ENCODE assay signal across 13 cellular contexts in genomic region chr18:46051731-46052461, GRCh38. TPM values are rescaled to one million over a fixed set of nuclear protein-coding genes. Genes with fewer than 3 reads are reported as not detected.
DNase-seq lines count a peak whose midpoint lies in the region; ATAC-seq and TF ChIP-seq lines count a peak whose summit lies in the region.
"Had no signal": no experiment of that assay in that cellular context is flagged by ENCODE, and none has a peak within 500 bp of the region (broad histone marks: within the 10 kb centered on the region; RNA-seq: fewer than 3 reads in every experiment).

No MANE protein-coding gene starts in this region.

- H3K27ac ChIP-seq in liver (ENCODE audit: low read depth in 1 of 2, low read length in 2 of 2) (peak overlapping the region; percentile 50 to 74), colonic mucosa (no peak overlapping the region)
- H3K27ac ChIP-seq: Peyer's patch had no signal

- TF ChIP-seq RAD21 in liver (IDR thresholded peaks at IDR 0.05), result peak; percentile 34 to 64

- no peaks in the 10 kb centered on the region for H3K9me3 ChIP-seq in liver (ENCODE audit: control insufficient read depth in 4 of 4, low read length in 3 of 4)
- no peaks in the 10 kb centered on the region for H3K9me3 ChIP-seq in colonic mucosa
- H3K9me3 ChIP-seq: Peyer's patch had no signal

- 28% methylated on average over 6 of the region's 6 CpGs for WGBS in liver

- ATAC-seq in GM21423 (IDR thresholded peaks at IDR 0.05; ENCODE audit: unreplicated experiment), result no peak

- peaks cover 2 to 34% (median 14%) of the 10 kb centered on the region in 4 donors for H3K4me1 ChIP-seq in liver (ENCODE audit: control insufficient read depth in 4 of 4, insufficient read depth in 4 of 4, low read length in 3 of 4)
- H3K4me1 ChIP-seq in colonic mucosa, result no peaks in the 10 kb centered on the region
- H3K4me1 ChIP-seq: Peyer's patch had no signal

- H3K9ac ChIP-seq in liver (ENCODE audit: low read depth in 1 of 2, low read length in 2 of 2), result peak overlapping the region in 1 of 2 donors; percentile 27
- H3K9ac ChIP-seq in colonic mucosa (ENCODE audit: low read depth in 2 of 2, low read length in 2 of 2), result no peak overlapping the region

- H3K27me3 ChIP-seq in liver (ENCODE audit: control insufficient read depth in 4 of 4, insufficient read depth in 4 of 4, low read length in 3 of 4) (no peaks in the 10 kb centered on the region), colonic mucosa (no peaks in the 10 kb centered on the region)
- H3K27me3 ChIP-seq: Peyer's patch had no signal

- DNase-seq in HK-2 (ENCODE audit: unreplicated experiment), result peak; percentile 35
- peak; percentile 68 to 97 for DNase-seq in cardiac fibroblast (ENCODE audit: low read depth in 2 of 2)
- peak; percentile 53 for DNase-seq in stromal cell of bone marrow (ENCODE audit: low read depth)
- no peak for DNase-seq in colonic mucosa
- no peak for DNase-seq in activated gamma-delta T cell (lab: John Stamatoyannopoulos, UW)
- DNase-seq in NCI-H1436 treated with DMSO at 0.1 percent for 48 hours (lab: John Stamatoyannopoulos, UW), result no peak
- DNase-seq: activated CD4-positive, alpha-beta T cell treated with anti-CD3 and anti-CD28 coated beads for 4 hours; activated naive CD4-positive, alpha-beta T cell treated with anti-CD3 and anti-CD28 coated beads, Interleukin-2, amount 50 U/mL, for 16 hours; NCI-H2081; Peyer's patch; substantia nigra had no signal

- intact Hi-C loops in colonic mucosa (cut with DNase I), result no loop called here

- TF ChIP-seq CTCF in cardiac fibroblast (IDR thresholded peaks at IDR 0.05; ENCODE audit: low read depth, low read length) (no peak), liver (IDR thresholded peaks at IDR 0.05; ENCODE audit: low read depth, low read length, missing input control) (no peak), colonic mucosa (IDR thresholded peaks at IDR 0.05) (no peak)

- no peak overlapping the region for H3K4me3 ChIP-seq in cardiac fibroblast (replicated peaks in 1 of 2; ENCODE audit: low read depth in 2 of 2, low read length in 2 of 2)
- H3K4me3 ChIP-seq in liver (ENCODE audit: low read depth in 1 of 3, low read length in 3 of 3), result peak overlapping the region; percentile 29 to 50 (median 43)
- no peak overlapping the region for H3K4me3 ChIP-seq in colonic mucosa
- H3K4me3 ChIP-seq: Peyer's patch had no signal

- H3K36me3 ChIP-seq in liver (ENCODE audit: control insufficient read depth in 4 of 4, insufficient read depth in 3 of 4, low read depth in 1 of 4, low read length in 3 of 4) (no peaks in the 10 kb centered on the region), colonic mucosa (no peaks in the 10 kb centered on the region)
- H3K36me3 ChIP-seq: Peyer's patch had no signal

TF ChIP-seq in liver, 16 proteins besides CTCF, POLR2A, EP300 and RAD21:
- TF ChIP-seq RXRA (IDR thresholded peaks at IDR 0.05) (peak; percentile 98), YY1 (IDR thresholded peaks at IDR 0.05) (peak; percentile 67), MAX (IDR thresholded peaks at IDR 0.05) (peak; percentile 80), JUND (IDR thresholded peaks at IDR 0.05) (peak; percentile 88 to 89), HNF4A (conservative IDR thresholded peaks at IDR 0.05) (peak; percentile 95 to 96), TAF1 (conservative IDR thresholded peaks at IDR 0.05) (peak; percentile 69), ZBTB33 (IDR thresholded peaks at IDR 0.05) (peak; percentile 87), FOXA1 (IDR thresholded peaks at IDR 0.05) (peak; percentile 28), NR2F2 (IDR thresholded peaks at IDR 0.05) (no peak), EGR1 (IDR thresholded peaks at IDR 0.05; ENCODE audit: low read depth in 2 of 2) (peak in 1 of 2 donors; percentile 42), SP1 (IDR thresholded peaks at IDR 0.05) (peak; percentile 96), HNF4G (IDR thresholded peaks at IDR 0.05) (peak; percentile 73), GABPA (IDR thresholded peaks at IDR 0.05 in 1 of 2, conservative IDR thresholded peaks at IDR 0.05 in 1 of 2) (peak; percentile 11 to 61), FOXA2 (IDR thresholded peaks at IDR 0.05) (peak; percentile 87)
- TF ChIP-seq, protein P1, sequence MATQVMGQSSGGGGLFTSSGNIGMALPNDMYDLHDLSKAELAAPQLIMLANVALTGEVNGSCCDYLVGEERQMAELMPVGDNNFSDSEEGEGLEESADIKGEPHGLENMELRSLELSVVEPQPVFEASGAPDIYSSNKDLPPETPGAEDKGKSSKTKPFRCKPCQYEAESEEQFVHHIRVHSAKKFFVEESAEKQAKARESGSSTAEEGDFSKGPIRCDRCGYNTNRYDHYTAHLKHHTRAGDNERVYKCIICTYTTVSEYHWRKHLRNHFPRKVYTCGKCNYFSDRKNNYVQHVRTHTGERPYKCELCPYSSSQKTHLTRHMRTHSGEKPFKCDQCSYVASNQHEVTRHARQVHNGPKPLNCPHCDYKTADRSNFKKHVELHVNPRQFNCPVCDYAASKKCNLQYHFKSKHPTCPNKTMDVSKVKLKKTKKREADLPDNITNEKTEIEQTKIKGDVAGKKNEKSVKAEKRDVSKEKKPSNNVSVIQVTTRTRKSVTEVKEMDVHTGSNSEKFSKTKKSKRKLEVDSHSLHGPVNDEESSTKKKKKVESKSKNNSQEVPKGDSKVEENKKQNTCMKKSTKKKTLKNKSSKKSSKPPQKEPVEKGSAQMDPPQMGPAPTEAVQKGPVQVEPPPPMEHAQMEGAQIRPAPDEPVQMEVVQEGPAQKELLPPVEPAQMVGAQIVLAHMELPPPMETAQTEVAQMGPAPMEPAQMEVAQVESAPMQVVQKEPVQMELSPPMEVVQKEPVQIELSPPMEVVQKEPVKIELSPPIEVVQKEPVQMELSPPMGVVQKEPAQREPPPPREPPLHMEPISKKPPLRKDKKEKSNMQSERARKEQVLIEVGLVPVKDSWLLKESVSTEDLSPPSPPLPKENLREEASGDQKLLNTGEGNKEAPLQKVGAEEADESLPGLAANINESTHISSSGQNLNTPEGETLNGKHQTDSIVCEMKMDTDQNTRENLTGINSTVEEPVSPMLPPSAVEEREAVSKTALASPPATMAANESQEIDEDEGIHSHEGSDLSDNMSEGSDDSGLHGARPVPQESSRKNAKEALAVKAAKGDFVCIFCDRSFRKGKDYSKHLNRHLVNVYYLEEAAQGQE (IDR thresholded peaks at IDR 0.05), result peak; percentile 71
- TF ChIP-seq, protein P2, sequence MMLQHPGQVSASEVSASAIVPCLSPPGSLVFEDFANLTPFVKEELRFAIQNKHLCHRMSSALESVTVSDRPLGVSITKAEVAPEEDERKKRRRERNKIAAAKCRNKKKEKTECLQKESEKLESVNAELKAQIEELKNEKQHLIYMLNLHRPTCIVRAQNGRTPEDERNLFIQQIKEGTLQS (IDR thresholded peaks at IDR 0.05), result peak; percentile 56

RNA-seq across cellular contexts. Expression of gene PSTPIP2, which starts 20.2 kb away (rescaled TPM):
- total RNA-seq in liver (10 to 100 TPM; 12.8 to 14.7 TPM), colonic mucosa (1 to 10 TPM; 3.0 to 3.8 TPM)
- polyA plus RNA-seq in liver, result 1 to 10 TPM; 4.0 to 4.4 TPM

RNA-seq across cellular contexts. Expression of gene ATP5F1A, which starts 46.2 kb away (rescaled TPM):
- total RNA-seq in liver (100 to 1,000 TPM; 374 to 618 TPM), colonic mucosa (100 to 1,000 TPM; 792 to 799 TPM)
- 100 to 1,000 TPM; 267 to 364 TPM for polyA plus RNA-seq in liver

RNA-seq across cellular contexts. Expression of gene HAUS1, which starts 52.3 kb away (rescaled TPM):
- total RNA-seq in liver (10 to 100 TPM in 1 of 2 donors, 1 to 10 TPM in 1; 4.5 to 17.9 TPM), colonic mucosa (10 to 100 TPM; 17.1 to 24.6 TPM)
- polyA plus RNA-seq in liver, result 1 to 10 TPM; 5.6 to 7.4 TPM

Comparison
In these comparisons a context has a peak if more than half of its experiments do, and no peak if none do; other contexts are left out.
1. DNase-seq: peak in HK-2 (single experiment), cardiac fibroblast (2 of 2) and stromal cell of bone marrow (single experiment); none in colonic mucosa (single experiment), activated gamma-delta T cell (single experiment) and NCI-H1436 treated with DMSO at 0.1 percent for 48 hours (single experiment).
2. H3K4me3 ChIP-seq: peak in liver (3 of 3); none in cardiac fibroblast (0 of 2) and colonic mucosa (single experiment).